1 cellular context compared by ENCODE assay signal in the genomic region with DNA sequence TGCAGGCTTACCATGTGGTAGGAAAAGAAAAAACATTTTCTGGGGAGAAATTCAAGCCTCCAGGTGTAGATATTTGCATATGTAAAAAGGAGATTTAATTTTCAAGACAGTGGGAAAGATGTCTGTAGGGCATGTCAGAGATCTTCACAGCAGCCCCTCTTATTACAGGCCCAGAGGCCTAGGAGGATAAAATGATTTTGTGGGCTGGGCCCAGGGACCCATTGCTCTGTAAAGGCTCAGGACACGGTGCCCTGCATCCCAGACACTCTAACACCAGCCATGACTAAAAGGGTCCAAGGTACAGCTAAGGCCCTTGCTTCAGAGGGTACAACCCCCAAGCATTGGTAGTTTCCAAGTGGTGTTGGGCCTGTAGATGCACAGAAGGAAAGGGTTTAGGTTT.
TF ChIP-seq lines count a peak whose summit lies in the region.

No MANE protein-coding gene starts in this region.

TF ChIP-seq in K562, 482 proteins besides CTCF, POLR2A, EP300 and RAD21 (continued from another document):
- TF ChIP-seq, protein P1, sequence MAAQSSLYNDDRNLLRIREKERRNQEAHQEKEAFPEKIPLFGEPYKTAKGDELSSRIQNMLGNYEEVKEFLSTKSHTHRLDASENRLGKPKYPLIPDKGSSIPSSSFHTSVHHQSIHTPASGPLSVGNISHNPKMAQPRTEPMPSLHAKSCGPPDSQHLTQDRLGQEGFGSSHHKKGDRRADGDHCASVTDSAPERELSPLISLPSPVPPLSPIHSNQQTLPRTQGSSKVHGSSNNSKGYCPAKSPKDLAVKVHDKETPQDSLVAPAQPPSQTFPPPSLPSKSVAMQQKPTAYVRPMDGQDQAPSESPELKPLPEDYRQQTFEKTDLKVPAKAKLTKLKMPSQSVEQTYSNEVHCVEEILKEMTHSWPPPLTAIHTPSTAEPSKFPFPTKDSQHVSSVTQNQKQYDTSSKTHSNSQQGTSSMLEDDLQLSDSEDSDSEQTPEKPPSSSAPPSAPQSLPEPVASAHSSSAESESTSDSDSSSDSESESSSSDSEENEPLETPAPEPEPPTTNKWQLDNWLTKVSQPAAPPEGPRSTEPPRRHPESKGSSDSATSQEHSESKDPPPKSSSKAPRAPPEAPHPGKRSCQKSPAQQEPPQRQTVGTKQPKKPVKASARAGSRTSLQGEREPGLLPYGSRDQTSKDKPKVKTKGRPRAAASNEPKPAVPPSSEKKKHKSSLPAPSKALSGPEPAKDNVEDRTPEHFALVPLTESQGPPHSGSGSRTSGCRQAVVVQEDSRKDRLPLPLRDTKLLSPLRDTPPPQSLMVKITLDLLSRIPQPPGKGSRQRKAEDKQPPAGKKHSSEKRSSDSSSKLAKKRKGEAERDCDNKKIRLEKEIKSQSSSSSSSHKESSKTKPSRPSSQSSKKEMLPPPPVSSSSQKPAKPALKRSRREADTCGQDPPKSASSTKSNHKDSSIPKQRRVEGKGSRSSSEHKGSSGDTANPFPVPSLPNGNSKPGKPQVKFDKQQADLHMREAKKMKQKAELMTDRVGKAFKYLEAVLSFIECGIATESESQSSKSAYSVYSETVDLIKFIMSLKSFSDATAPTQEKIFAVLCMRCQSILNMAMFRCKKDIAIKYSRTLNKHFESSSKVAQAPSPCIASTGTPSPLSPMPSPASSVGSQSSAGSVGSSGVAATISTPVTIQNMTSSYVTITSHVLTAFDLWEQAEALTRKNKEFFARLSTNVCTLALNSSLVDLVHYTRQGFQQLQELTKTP (IDR thresholded peaks at IDR 0.05; ENCODE audit: low read depth in 1 of 2, partially characterized antibody in 2 of 2), result no peak
